11 cellular contexts compared by ENCODE assay signal in the genomic region with DNA sequence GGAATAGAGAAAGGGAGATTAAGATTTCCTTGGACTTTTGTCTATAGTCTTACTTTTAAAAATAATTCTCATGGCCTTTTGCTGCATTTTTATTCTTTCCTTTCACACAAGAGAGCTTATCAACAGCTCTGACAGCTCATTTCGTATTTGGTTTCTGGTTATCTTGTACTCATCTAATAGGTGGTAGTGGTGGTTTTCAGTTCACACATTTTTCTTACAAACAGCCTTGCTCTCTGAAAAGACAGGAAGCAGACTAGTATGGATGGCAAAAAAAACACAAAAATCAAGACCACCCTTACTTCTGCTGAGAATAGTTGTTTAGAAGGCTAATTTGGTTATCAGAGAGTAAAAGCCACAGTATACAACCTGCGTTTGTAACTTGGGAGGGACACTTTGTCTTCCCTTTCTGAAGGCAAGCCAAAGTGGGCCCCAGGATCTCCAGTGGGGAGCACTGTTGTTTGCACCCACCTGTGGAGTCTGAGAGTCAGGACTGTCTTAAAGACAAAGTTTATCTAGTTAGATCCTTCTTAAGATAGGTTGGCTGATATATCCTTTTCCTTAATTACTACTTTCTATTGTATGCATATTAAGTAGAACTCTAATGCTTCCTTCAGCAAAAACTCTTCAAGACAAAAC.
DNase-seq lines count a peak whose midpoint lies in the region; ATAC-seq and TF ChIP-seq lines count a peak whose summit lies in the region.
"Had no signal": no experiment of that assay in that cellular context is flagged by ENCODE, and none has a peak within 500 bp of the region (broad histone marks: within the 10 kb centered on the region; RNA-seq: fewer than 3 reads in every experiment).

No MANE protein-coding gene starts in this region.

- H3K9me2 ChIP-seq in Karpas-422 (replicated peaks; ENCODE audit: insufficient read depth, low read length): no peaks in the 10 kb centered on the region

- no peaks in the 10 kb centered on the region for H3K27me3 ChIP-seq in Karpas-422 (ENCODE audit: low read length)
- H3K27me3 ChIP-seq: heart left ventricle had no signal

- CTCF ChIA-PET in activated CD4-positive, alpha-beta T cell treated with anti-CD3 and anti-CD28 coated beads, Interleukin-2, amount 10 ng/mL, durations not matched to agents 7 days and 5 days (lab: Charles Lee): interaction anchor here (1.0 to 1.9 kb wide), 3 partner anchors 9 to 16 kb away, joined by 3 to 5 read pairs (median 4); no protein-coding TSS in a partner anchor
- CTCF ChIA-PET in activated CD8-positive, alpha-beta T cell treated with anti-CD3 and anti-CD28 coated beads for 36 hours (lab: Charles Lee): interaction anchor here (0.8 to 7.0 kb wide), 5 partner anchors 9 to 343 kb away, joined by 3 to 32 read pairs (median 5); no protein-coding TSS in a partner anchor

- no peak overlapping the region for H3K4me3 ChIP-seq in Karpas-422 (ENCODE audit: low read length)
- H3K4me3 ChIP-seq: heart left ventricle had no signal

- H3K4me2 ChIP-seq in Karpas-422 (ENCODE audit: low read depth, low read length, poor library complexity, severe bottlenecking): no peak overlapping the region

- ATAC-seq in HG02884 (IDR thresholded peaks at IDR 0.05; ENCODE audit: unreplicated experiment): peak; percentile 57
- ATAC-seq in activated CD8-positive, alpha-beta T cell treated with anti-CD3 and anti-CD28 coated beads for 36 hours: peak; percentile 69
- peak in 1 of 2 donors; percentile 44 for ATAC-seq in stimulated activated naive B cell treated with anti-CD40 and anti-IgM and Interleukin-4, amounts not matched to agents 10 μg/mL and 1 μg/mL and 100 μg/mL, for 72 hours (replicated peaks)
- ATAC-seq: heart left ventricle had no signal

- H3K27me3 Mint-ChIP-seq in activated CD4-positive, alpha-beta T cell treated with anti-CD3 and anti-CD28 coated beads, Interleukin-2, amount 10 ng/mL, durations not matched to agents 7 days and 5 days: no peaks in the 10 kb centered on the region
- H3K27me3 Mint-ChIP-seq in activated CD8-positive, alpha-beta T cell treated with anti-CD3 and anti-CD28 coated beads for 36 hours: no peaks in the 10 kb centered on the region
- no peaks in the 10 kb centered on the region for H3K27me3 Mint-ChIP-seq in stimulated activated naive B cell treated with anti-CD40 and anti-IgM and Interleukin-4, amounts not matched to agents 10 μg/mL and 1 μg/mL and 100 μg/mL, for 72 hours
- peaks cover 13% of the 10 kb centered on the region for H3K27me3 Mint-ChIP-seq in glutamatergic neuron (ENCODE audit: unreplicated experiment)

- POLR2A ChIA-PET in activated CD4-positive, alpha-beta T cell treated with anti-CD3 and anti-CD28 coated beads, Interleukin-2, amount 10 ng/mL, durations not matched to agents 7 days and 5 days (lab: Charles Lee): interaction anchor here (0.6 to 0.7 kb wide), 2 partner anchors 14 to 24 kb away, joined by 4 to 7 read pairs; no protein-coding TSS in a partner anchor
- POLR2A ChIA-PET in activated CD8-positive, alpha-beta T cell treated with anti-CD3 and anti-CD28 coated beads for 36 hours (lab: Charles Lee): interaction anchor here (0.6 to 8.0 kb wide), 9 partner anchors 10 to 80 kb away, joined by 3 to 48 read pairs (median 6); no protein-coding TSS in a partner anchor

- H3K9me3 Mint-ChIP-seq in activated CD4-positive, alpha-beta T cell treated with anti-CD3 and anti-CD28 coated beads, Interleukin-2, amount 10 ng/mL, durations not matched to agents 7 days and 5 days: no peaks in the 10 kb centered on the region
- H3K9me3 Mint-ChIP-seq in activated CD8-positive, alpha-beta T cell treated with anti-CD3 and anti-CD28 coated beads for 36 hours: no peaks in the 10 kb centered on the region
- H3K9me3 Mint-ChIP-seq in stimulated activated naive B cell treated with anti-CD40 and anti-IgM and Interleukin-4, amounts not matched to agents 10 μg/mL and 1 μg/mL and 100 μg/mL, for 72 hours: peaks cover 0 to 4% of the 10 kb centered on the region in 2 donors
- H3K9me3 Mint-ChIP-seq in glutamatergic neuron (ENCODE audit: unreplicated experiment): peaks cover 4% of the 10 kb centered on the region

- no peak for TF ChIP-seq CTCF in activated CD8-positive, alpha-beta T cell treated with anti-CD3 and anti-CD28 coated beads for 36 hours (IDR thresholded peaks at IDR 0.05)
- TF ChIP-seq CTCF in glutamatergic neuron (IDR thresholded peaks at IDR 0.05; ENCODE audit: partially characterized antibody, unreplicated experiment): no peak

- no peaks in the 10 kb centered on the region for H3K79me2 ChIP-seq in Karpas-422 (ENCODE audit: low read length)

- H3K4me1 ChIP-seq in Karpas-422 (ENCODE audit: low read length): peaks cover 6% of the 10 kb centered on the region

- H3K27ac Mint-ChIP-seq in activated CD4-positive, alpha-beta T cell treated with anti-CD3 and anti-CD28 coated beads, Interleukin-2, amount 10 ng/mL, durations not matched to agents 7 days and 5 days: peak overlapping the region; percentile 91
- peak overlapping the region; percentile 99 for H3K27ac Mint-ChIP-seq in activated CD8-positive, alpha-beta T cell treated with anti-CD3 and anti-CD28 coated beads for 36 hours
- peak overlapping the region; percentile 48 for H3K27ac Mint-ChIP-seq in stimulated activated naive B cell treated with anti-CD40 and anti-IgM and Interleukin-4, amounts not matched to agents 10 μg/mL and 1 μg/mL and 100 μg/mL, for 72 hours
- H3K27ac Mint-ChIP-seq in glutamatergic neuron (ENCODE audit: unreplicated experiment): no peak overlapping the region

- H3K9me3 ChIP-seq in Karpas-422 (ENCODE audit: low read length): no peaks in the 10 kb centered on the region

- H3K4me1 Mint-ChIP-seq in activated CD4-positive, alpha-beta T cell treated with anti-CD3 and anti-CD28 coated beads, Interleukin-2, amount 10 ng/mL, durations not matched to agents 7 days and 5 days: peaks cover 88% of the 10 kb centered on the region
- H3K4me1 Mint-ChIP-seq in activated CD8-positive, alpha-beta T cell treated with anti-CD3 and anti-CD28 coated beads for 36 hours (ENCODE audit: low read depth): peaks cover 88% of the 10 kb centered on the region
- peaks cover 61 to 82% of the 10 kb centered on the region in 2 donors for H3K4me1 Mint-ChIP-seq in stimulated activated naive B cell treated with anti-CD40 and anti-IgM and Interleukin-4, amounts not matched to agents 10 μg/mL and 1 μg/mL and 100 μg/mL, for 72 hours
- H3K4me1 Mint-ChIP-seq in glutamatergic neuron (ENCODE audit: low read depth, unreplicated experiment): peaks cover 18% of the 10 kb centered on the region

- DNase-seq in activated CD4-positive, alpha-beta T cell treated with anti-CD3 and anti-CD28 coated beads, Interleukin-2, amount 10 ng/mL, durations not matched to agents 7 days and 5 days: no peak
- no peak for DNase-seq in activated CD4-positive, alpha-beta T cell treated with anti-CD3 and anti-CD28 coated beads, Interleukin-2, amount 50 U/mL, for 1 hour
- DNase-seq in activated CD8-positive, alpha-beta T cell treated with anti-CD3 and anti-CD28 coated beads for 36 hours: no peak
- DNase-seq in stimulated activated naive B cell treated with anti-CD40 and anti-IgM and Interleukin-4, amounts not matched to agents 10 μg/mL and 1 μg/mL and 100 μg/mL, for 72 hours: no peak
- no peak for DNase-seq in Karpas-422
- no peak for DNase-seq in NCI-H2196 (lab: John Stamatoyannopoulos, UW; ENCODE audit: unreplicated experiment)
- DNase-seq in glutamatergic neuron: no peak
- DNase-seq: heart left ventricle; NCI-H1105; stimulated activated naive CD4-positive, alpha-beta T cell treated with Interleukin-2 at 50 U/mL for 16 hours had no signal

- intact Hi-C loops in activated CD8-positive, alpha-beta T cell treated with anti-CD3 and anti-CD28 coated beads for 36 hours (cut with micrococcal nuclease): loop anchor here (1.0 to 10.0 kb wide), 5 partner anchors 16 to 338 kb away; partner anchors contain the start of gene PIP4K2A

- H4K20me1 ChIP-seq in Karpas-422 (ENCODE audit: insufficient read depth, low read depth, low read length): peaks cover 74% of the 10 kb centered on the region

- peak overlapping the region; percentile 54 for H3K4me3 Mint-ChIP-seq in activated CD4-positive, alpha-beta T cell treated with anti-CD3 and anti-CD28 coated beads, Interleukin-2, amount 10 ng/mL, durations not matched to agents 7 days and 5 days
- H3K4me3 Mint-ChIP-seq in activated CD8-positive, alpha-beta T cell treated with anti-CD3 and anti-CD28 coated beads for 36 hours: peak overlapping the region; percentile 69
- H3K4me3 Mint-ChIP-seq in stimulated activated naive B cell treated with anti-CD40 and anti-IgM and Interleukin-4, amounts not matched to agents 10 μg/mL and 1 μg/mL and 100 μg/mL, for 72 hours: no peak overlapping the region
- no peak overlapping the region for H3K4me3 Mint-ChIP-seq in glutamatergic neuron (ENCODE audit: unreplicated experiment)

- H2AFZ ChIP-seq in Karpas-422 (ENCODE audit: low read length): no peak overlapping the region

- peaks cover 66% of the 10 kb centered on the region for H3K36me3 Mint-ChIP-seq in activated CD4-positive, alpha-beta T cell treated with anti-CD3 and anti-CD28 coated beads, Interleukin-2, amount 10 ng/mL, durations not matched to agents 7 days and 5 days (ENCODE audit: low read depth)
- H3K36me3 Mint-ChIP-seq in activated CD8-positive, alpha-beta T cell treated with anti-CD3 and anti-CD28 coated beads for 36 hours (ENCODE audit: low read depth): peaks cover 49% of the 10 kb centered on the region
- H3K36me3 Mint-ChIP-seq in stimulated activated naive B cell treated with anti-CD40 and anti-IgM and Interleukin-4, amounts not matched to agents 10 μg/mL and 1 μg/mL and 100 μg/mL, for 72 hours: peaks cover 24 to 30% of the 10 kb centered on the region in 2 donors
- H3K36me3 Mint-ChIP-seq in glutamatergic neuron (ENCODE audit: unreplicated experiment): no peaks in the 10 kb centered on the region

- no peaks in the 10 kb centered on the region for H3K36me3 ChIP-seq in Karpas-422 (ENCODE audit: insufficient read depth, low read length)
- H3K36me3 ChIP-seq: heart left ventricle had no signal

- no peak overlapping the region for H3K9ac ChIP-seq in Karpas-422 (ENCODE audit: low read length)

- no peak overlapping the region for H3K27ac ChIP-seq in Karpas-422 (ENCODE audit: low read length)

Comparison
In these comparisons a context has a peak if more than half of its experiments do, and no peak if none do; other contexts are left out.
1. H3K4me3 Mint-ChIP-seq: peak in activated CD4-positive, alpha-beta T cell treated with anti-CD3 and anti-CD28 coated beads, Interleukin-2, amount 10 ng/mL, durations not matched to agents 7 days and 5 days (single experiment) and activated CD8-positive, alpha-beta T cell treated with anti-CD3 and anti-CD28 coated beads for 36 hours (single experiment); none in stimulated activated naive B cell treated with anti-CD40 and anti-IgM and Interleukin-4, amounts not matched to agents 10 μg/mL and 1 μg/mL and 100 μg/mL, for 72 hours (0 of 2) and glutamatergic neuron (single experiment).